19 cellular contexts compared by ENCODE assay signal in genomic region chr1:52195161-52195560, GRCh38. TPM values are rescaled to one million over a fixed set of nuclear protein-coding genes. Genes with fewer than 3 reads are reported as not detected.
A peak's percentile ranks its signal among the peaks of the same experiment; 100 is the strongest.
DNase-seq lines count a peak whose midpoint lies in the region; ATAC-seq and TF ChIP-seq lines count a peak whose summit lies in the region.
"Had no signal": no experiment of that assay in that cellular context is flagged by ENCODE, and none has a peak within 500 bp of the region (broad histone marks: within the 10 kb centered on the region; RNA-seq: fewer than 3 reads in every experiment).

No MANE protein-coding gene starts in this region.

- H3K4me3 Mint-ChIP-seq in activated CD8-positive, alpha-beta T cell treated with anti-CD3 and anti-CD28 coated beads, Interleukin-2, amount 10 ng/mL, durations not matched to agents 7 days and 5 days, result no peak overlapping the region
- H3K4me3 Mint-ChIP-seq: CD4-positive, CD25-positive, alpha-beta regulatory T cell had no signal

- no peak overlapping the region for H2BK12ac ChIP-seq in mesenchymal stem cell (ENCODE audit: low read length in 2 of 2)

- H3K23ac ChIP-seq in IMR-90 (ENCODE audit: low read depth, low read length) (no peak overlapping the region), mesenchymal stem cell (ENCODE audit: low read length in 2 of 2) (no peak overlapping the region)

- intact Hi-C loops in IMR-90 (cut with micrococcal nuclease), result loop anchor here (2.0 kb wide), 2 partner anchors 44 to 52 kb away; partner anchors contain the start of gene ZFYVE9

- no peaks in the 10 kb centered on the region for H3K27me3 Mint-ChIP-seq in activated CD8-positive, alpha-beta T cell treated with anti-CD3 and anti-CD28 coated beads, Interleukin-2, amount 10 ng/mL, durations not matched to agents 7 days and 5 days (ENCODE audit: low read depth)

- TF ChIP-seq POLR2A in IMR-90 (IDR thresholded peaks at IDR 0.05; ENCODE audit: low read depth, low read length), result no peak

- no peaks in the 10 kb centered on the region for H4K20me1 ChIP-seq in IMR-90 (ENCODE audit: insufficient read depth, low read length)

- dilution Hi-C loops in IMR-90 (cut with HindIII; ENCODE audit: low sequenced_read_pairs, unreplicated experiment), result no loop called here

- H3K79me1 ChIP-seq in IMR-90 (ENCODE audit: low read depth in 1 of 2, low read length in 2 of 2) (peaks cover 11 to 27% of the 10 kb centered on the region in 2 experiments; a peak in 3 of 4 replicates), mesenchymal stem cell (replicated peaks; ENCODE audit: low read length, poor library complexity, severe bottlenecking) (peaks cover 2% of the 10 kb centered on the region)

- H3K36me3 ChIP-seq in IMR-90 (ENCODE audit: control insufficient read depth, insufficient read depth, low read length), result no peaks in the 10 kb centered on the region
- no peaks in the 10 kb centered on the region for H3K36me3 ChIP-seq in mesenchymal stem cell (ENCODE audit: control insufficient read depth in 1 of 2, insufficient read depth in 2 of 2, low read depth in 1 of 2, low read length in 2 of 2)
- H3K36me3 ChIP-seq: SJSA1 had no signal

- H4K8ac ChIP-seq in IMR-90 (ENCODE audit: low read depth in 2 of 2, low read length in 2 of 2) (no peak overlapping the region), mesenchymal stem cell (ENCODE audit: low read length) (no peak overlapping the region)

- TF ChIP-seq CTCF in IMR-90 (conservative IDR thresholded peaks at IDR 0.05; ENCODE audit: low read depth, low read length) (no peak), astrocyte of the spinal cord (IDR thresholded peaks at IDR 0.05; ENCODE audit: low read depth, low read length) (no peak)

- H3K27ac Mint-ChIP-seq in activated CD8-positive, alpha-beta T cell treated with anti-CD3 and anti-CD28 coated beads, Interleukin-2, amount 10 ng/mL, durations not matched to agents 7 days and 5 days, result no peak overlapping the region
- H3K27ac Mint-ChIP-seq: CD4-positive, CD25-positive, alpha-beta regulatory T cell had no signal

- H3K9me1 ChIP-seq in IMR-90 (ENCODE audit: insufficient read depth, low read length), result peaks cover 5% of the 10 kb centered on the region

- no peaks in the 10 kb centered on the region for H3K9me3 ChIP-seq in IMR-90 (ENCODE audit: control insufficient read depth, insufficient read depth, low read length)
- H3K9me3 ChIP-seq in mesenchymal stem cell (ENCODE audit: control insufficient read depth, low read length), result no peaks in the 10 kb centered on the region
- H3K9me3 ChIP-seq: SJSA1 had no signal

- H3K18ac ChIP-seq in IMR-90 (ENCODE audit: low read depth, low read length) (no peak overlapping the region), mesenchymal stem cell (ENCODE audit: low read depth in 1 of 2, low read length in 2 of 2) (no peak overlapping the region)

- H2AFZ ChIP-seq in IMR-90 (replicated peaks; ENCODE audit: low read length, poor library complexity) (no peak overlapping the region), mesenchymal stem cell (ENCODE audit: low read depth, low read length) (no peak overlapping the region)

- POLR2A ChIA-PET in IMR-90 (lab: Charles Lee; ENCODE audit: unreplicated experiment), result interaction anchor here (0.6 kb wide), 1 partner anchor 154 kb away, joined by 3 read pairs; no protein-coding TSS in a partner anchor
- POLR2A ChIA-PET in activated CD8-positive, alpha-beta T cell treated with anti-CD3 and anti-CD28 coated beads, Interleukin-2, amount 10 ng/mL, durations not matched to agents 7 days and 5 days (lab: Charles Lee), result no interaction called here

- no peak overlapping the region for H2BK15ac ChIP-seq in IMR-90 (ENCODE audit: low read depth, low read length)
- H2BK15ac ChIP-seq in mesenchymal stem cell (ENCODE audit: low read depth, poor library complexity, severe bottlenecking), result no peak overlapping the region

- H3K56ac ChIP-seq in IMR-90 (ENCODE audit: extremely low read depth, insufficient read depth, low read length), result no peak overlapping the region

- H3K4ac ChIP-seq in IMR-90 (ENCODE audit: low read depth, low read length) (no peak overlapping the region), mesenchymal stem cell (ENCODE audit: low read depth in 1 of 2, low read length in 2 of 2) (no peak overlapping the region)

- no peaks in the 10 kb centered on the region for H3K9me3 Mint-ChIP-seq in activated CD8-positive, alpha-beta T cell treated with anti-CD3 and anti-CD28 coated beads, Interleukin-2, amount 10 ng/mL, durations not matched to agents 7 days and 5 days (ENCODE audit: insufficient read depth)

- H3K4me2 ChIP-seq in IMR-90 (ENCODE audit: low read depth, low read length), result peak overlapping the region; percentile 54
- no peak overlapping the region for H3K4me2 ChIP-seq in mesenchymal stem cell (ENCODE audit: low read length, poor library complexity, severe bottlenecking)

- CTCF ChIA-PET in IMR-90 (lab: Yijun Ruan, JAX), result no interaction called here
- CTCF ChIA-PET in activated CD8-positive, alpha-beta T cell treated with anti-CD3 and anti-CD28 coated beads, Interleukin-2, amount 10 ng/mL, durations not matched to agents 7 days and 5 days (lab: Charles Lee), result no interaction called here

- H3K4me1 Mint-ChIP-seq in activated CD8-positive, alpha-beta T cell treated with anti-CD3 and anti-CD28 coated beads, Interleukin-2, amount 10 ng/mL, durations not matched to agents 7 days and 5 days (ENCODE audit: low read depth), result no peaks in the 10 kb centered on the region

- H3K27me3 ChIP-seq in IMR-90 (ENCODE audit: control insufficient read depth, insufficient read depth, low read length) (no peaks in the 10 kb centered on the region), mesenchymal stem cell (ENCODE audit: control insufficient read depth in 1 of 2, insufficient read depth in 1 of 2, low read length in 2 of 2) (no peaks in the 10 kb centered on the region)
- H3K27me3 ChIP-seq: SJSA1 had no signal

- no peak overlapping the region for H3K14ac ChIP-seq in IMR-90 (replicated peaks; ENCODE audit: low read depth, low read length)
- H3K14ac ChIP-seq in mesenchymal stem cell (ENCODE audit: low read length in 2 of 2), result no peak overlapping the region

- H4K5ac ChIP-seq in IMR-90 (ENCODE audit: low read depth, low read length), result no peak overlapping the region

- no peak for TF ChIP-seq RAD21 in IMR-90 (IDR thresholded peaks at IDR 0.05; ENCODE audit: low read length)

- no peak overlapping the region for H2AK5ac ChIP-seq in IMR-90 (ENCODE audit: low read depth, low read length)
- H2AK5ac ChIP-seq in mesenchymal stem cell (ENCODE audit: low read length, severe bottlenecking), result no peak overlapping the region

- no peak overlapping the region for H2BK120ac ChIP-seq in IMR-90 (ENCODE audit: low read depth, low read length)
- no peak overlapping the region for H2BK120ac ChIP-seq in mesenchymal stem cell (ENCODE audit: low read depth, low read length)

- H2BK5ac ChIP-seq in IMR-90 (ENCODE audit: low read depth, low read length, poor library complexity, severe bottlenecking), result no peak overlapping the region
- no peak overlapping the region for H2BK5ac ChIP-seq in mesenchymal stem cell (ENCODE audit: low read depth, low read length, poor library complexity, severe bottlenecking)

- no CpG with 5 or more reads among the region's 1 CpG for WGBS in IMR-90 (ENCODE audit: extremely low coverage in 2 of 2, insufficient read length in 1 of 2), 2 experiments
- 72% methylated on average over 1 of the region's 1 CpG for WGBS in mesenchymal stem cell

- no peak overlapping the region for H3K27ac ChIP-seq in IMR-90 (ENCODE audit: insufficient read depth, low read length)
- no peak overlapping the region for H3K27ac ChIP-seq in mesenchymal stem cell (ENCODE audit: low read length, poor library complexity, severe bottlenecking)
- H3K27ac ChIP-seq: HL-60, SJSA1 had no signal

- no peak overlapping the region for H2BK20ac ChIP-seq in IMR-90 (ENCODE audit: low read depth, low read length)

- H3K4me1 ChIP-seq in IMR-90 (ENCODE audit: control insufficient read depth, insufficient read depth, low read length), result peaks cover 2% of the 10 kb centered on the region; the same call in 1 of the 2 replicates
- no peaks in the 10 kb centered on the region for H3K4me1 ChIP-seq in mesenchymal stem cell (ENCODE audit: control insufficient read depth, insufficient read depth, low read depth, low read length)
- H3K4me1 ChIP-seq: SJSA1 had no signal

- ATAC-seq in IMR-90 (ENCODE audit: low read depth) (peak; percentile 81), HG03460 (IDR thresholded peaks at IDR 0.05; ENCODE audit: unreplicated experiment) (no peak)
- ATAC-seq in activated CD8-positive, alpha-beta T cell treated with anti-CD3 and anti-CD28 coated beads, Interleukin-2, amount 10 ng/mL, durations not matched to agents 7 days and 5 days, result no peak

- BruUV-seq in IMR-90 (replicated peaks; lab: Mats Ljungman, UMichigan), result no TSS peak

- no peak overlapping the region for H4K91ac ChIP-seq in IMR-90 (ENCODE audit: insufficient read depth, low read depth, low read length)
- no peak overlapping the region for H4K91ac ChIP-seq in mesenchymal stem cell (ENCODE audit: low read length)

- in situ Hi-C loops in IMR-90 (cut with MboI; ENCODE audit: low sequenced_read_pairs), result no loop called here
- in situ Hi-C loops in astrocyte of the spinal cord (cut with HindIII; ENCODE audit: low sequenced_read_pairs), result no loop called here

- no peak overlapping the region for H2AK9ac ChIP-seq in IMR-90 (replicated peaks; ENCODE audit: low read depth, low read length, poor library complexity)

- H3K36me3 Mint-ChIP-seq in activated CD8-positive, alpha-beta T cell treated with anti-CD3 and anti-CD28 coated beads, Interleukin-2, amount 10 ng/mL, durations not matched to agents 7 days and 5 days (ENCODE audit: low read depth), result no peaks in the 10 kb centered on the region
- H3K36me3 Mint-ChIP-seq: CD4-positive, CD25-positive, alpha-beta regulatory T cell had no signal

- peak; percentile 5 for DNase-seq in AG08396 (ENCODE audit: low spot score)
- DNase-seq in IMR-90, result peak; percentile 82
- DNase-seq in astrocyte of the spinal cord (ENCODE audit: low read depth, low spot score), result peak; percentile 9
- DNase-seq in mesenchymal stem cell, result peak; percentile 14
- no peak for DNase-seq in activated CD8-positive, alpha-beta T cell treated with anti-CD3 and anti-CD28 coated beads, Interleukin-2, amount 10 ng/mL, durations not matched to agents 7 days and 5 days
- no peak for DNase-seq in NK-92 treated with Interleukin-12 subunit alpha and Interleukin-12 subunit beta, amount 100 ng/mL, for 24 hours (lab: John Stamatoyannopoulos, UW)
- DNase-seq in NCI-H748 (lab: John Stamatoyannopoulos, UW; ENCODE audit: unreplicated experiment), result no peak
- DNase-seq: CD4-positive, CD25-positive, alpha-beta regulatory T cell; NCI-H1694; NCI-H2081; NCI-H2171; NCI-H345; NCI-H524; NCI-H82; OCI-M1; T-helper 1 cell had no signal

- H3K4me3 ChIP-seq in IMR-90 (ENCODE audit: insufficient read depth, low read depth, low read length) (no peak overlapping the region), astrocyte of the spinal cord (ENCODE audit: low read depth, low read length) (no peak overlapping the region), mesenchymal stem cell (ENCODE audit: insufficient read depth in 1 of 2, low read depth in 1 of 2, low read length in 2 of 2) (no peak overlapping the region)
- H3K4me3 ChIP-seq: SJSA1 had no signal

- H3K9ac ChIP-seq in IMR-90 (ENCODE audit: low read depth, low read length), result no peak overlapping the region
- no peak overlapping the region for H3K9ac ChIP-seq in mesenchymal stem cell (ENCODE audit: low read length)

RNA-seq across cellular contexts. Expression of gene ZFYVE9, which starts 53.3 kb away (rescaled TPM):
- total RNA-seq in IMR-90 (2012; rRNA removed), result 28.7 and 29.4 TPM in 2 replicates
- polyA plus RNA-seq in IMR-90 (2012; rRNA removed), result 6.6 and 8.3 TPM in 2 replicates
- polyA plus RNA-seq in IMR-90 (2012; cell fraction: cytosol; rRNA removed), result 1.9 and 3.2 TPM in 2 replicates
- 1.0 and 5.1 TPM in 2 replicates for polyA plus RNA-seq in IMR-90 (2012; cell fraction: nucleus; rRNA removed; ENCODE audit: low replicate concordance)
- polyA plus RNA-seq in mesenchymal stem cell (2013, experiment 1 of 2), result 6.8 TPM
- 6.7 TPM for polyA plus RNA-seq in mesenchymal stem cell (2013, experiment 2 of 2)
- 1 to 10 TPM; 1.4 to 1.6 TPM for total RNA-seq in activated CD8-positive, alpha-beta T cell treated with anti-CD3 and anti-CD28 coated beads, Interleukin-2, amount 10 ng/mL, durations not matched to agents 7 days and 5 days

Comparison
In these comparisons a context has a peak if more than half of its experiments do, and no peak if none do; other contexts are left out.
1. DNase-seq: peak in AG08396 (single experiment), IMR-90 (single experiment), astrocyte of the spinal cord (single experiment) and mesenchymal stem cell (single experiment); none in activated CD8-positive, alpha-beta T cell treated with anti-CD3 and anti-CD28 coated beads, Interleukin-2, amount 10 ng/mL, durations not matched to agents 7 days and 5 days (single experiment), NK-92 treated with Interleukin-12 subunit alpha and Interleukin-12 subunit beta, amount 100 ng/mL, for 24 hours (single experiment) and NCI-H748 (single experiment).
2. RNA of gene ZFYVE9, which starts 53.3 kb away (total RNA-seq): 28.7 to 29.4 TPM in IMR-90; 1.4 to 1.6 TPM in activated CD8-positive, alpha-beta T cell treated with anti-CD3 and anti-CD28 coated beads, Interleukin-2, amount 10 ng/mL, durations not matched to agents 7 days and 5 days; every median in the first group is over 10 times any median in the second.